Comparison of ENCODE assay signal across 26 cellular contexts in genomic region chr2:190446750-190447516, GRCh38. TPM values are rescaled to one million over a fixed set of nuclear protein-coding genes. Genes with fewer than 3 reads are reported as not detected.
A peak's percentile ranks its signal among the peaks of the same experiment; 100 is the strongest.
DNase-seq lines count a peak whose midpoint lies in the region; ATAC-seq and TF ChIP-seq lines count a peak whose summit lies in the region.
"Had no signal": no experiment of that assay in that cellular context is flagged by ENCODE, and none has a peak within 500 bp of the region (broad histone marks: within the 10 kb centered on the region; RNA-seq: fewer than 3 reads in every experiment).

No MANE protein-coding gene starts in this region.

- no peak overlapping the region for H3K4me3 ChIP-seq in gastroesophageal sphincter
- H3K4me3 ChIP-seq in sigmoid colon: no peak overlapping the region
- no peak overlapping the region for H3K4me3 ChIP-seq in ascending aorta
- H3K4me3 ChIP-seq in tibial nerve: no peak overlapping the region
- H3K4me3 ChIP-seq: coronary artery, lower lobe of right lung, ovary had no signal

- TF ChIP-seq POLR2A in gastroesophageal sphincter (IDR thresholded peaks at IDR 0.05) (no peak), sigmoid colon (IDR thresholded peaks at IDR 0.05) (no peak), tibial nerve (IDR thresholded peaks at IDR 0.05) (no peak)

- peak; percentile 34 for DNase-seq in AG08396 (ENCODE audit: low spot score)
- peak; percentile 82 for DNase-seq in LHCN-M2 (ENCODE audit: low read depth)
- no peak for DNase-seq in sigmoid colon
- DNase-seq in ascending aorta (ENCODE audit: low spot score in 2 of 2): no peak
- DNase-seq in tibial nerve (ENCODE audit: low spot score in 2 of 2): no peak
- DNase-seq in NCI-H510A treated with DMSO at 0.1 percent for 48 hours (lab: John Stamatoyannopoulos, UW): no peak
- no peak for DNase-seq in progenitor cell of endocrine pancreas (ENCODE audit: low spot score, unreplicated experiment)
- DNase-seq: activated B cell treated with CpG ODN at 0.5 μM for 24 hours; activated CD8-positive, alpha-beta T cell treated with anti-CD3 and anti-CD28 coated beads for 36 hours; activated naive CD4-positive, alpha-beta T cell treated with anti-CD3 and anti-CD28 coated beads, Interleukin-2, amount 50 U/mL, for 16 hours; activated T-cell treated with anti-CD3 and anti-CD28 coated beads, Interleukin-2, amount 50 U/mL, for 24 hours; hippocampal formation; Kasumi-1; lower lobe of right lung; NCI-H1092 treated with DMSO at 0.1 percent for 48 hours; NCI-H2081 treated with DMSO at 0.1 percent for 48 hours; ovary; RPMI8226; stimulated activated CD4-positive, alpha-beta T cell treated with anti-CD3 and anti-CD28 coated beads, Interleukin-2, amount 100 ng/mL, for 24 hours; stimulated activated naive CD4-positive, alpha-beta T cell had no signal

- H3K9me3 ChIP-seq in gastroesophageal sphincter (no peaks in the 10 kb centered on the region), sigmoid colon (no peaks in the 10 kb centered on the region), ascending aorta (no peaks in the 10 kb centered on the region), tibial nerve (no peaks in the 10 kb centered on the region)
- H3K9me3 ChIP-seq: lower lobe of right lung, ovary had no signal

- 59 to 64% methylated on average over 3 of the region's 3 CpGs for WGBS in gastroesophageal sphincter (ENCODE audit: low coverage in 1 of 2), 2 donors
- 90 to 94% methylated on average over 3 of the region's 3 CpGs for WGBS in sigmoid colon, 2 donors
- 81 to 85% methylated on average over 3 of the region's 3 CpGs for WGBS in tibial nerve, 2 donors

- no peaks in the 10 kb centered on the region for H3K9me3 Mint-ChIP-seq in progenitor cell of endocrine pancreas (ENCODE audit: low read depth)
- H3K9me3 Mint-ChIP-seq: activated B cell treated with CpG ODN at 0.5 μM for 24 hours; activated CD8-positive, alpha-beta T cell treated with anti-CD3 and anti-CD28 coated beads for 36 hours; activated T-cell treated with anti-CD3 and anti-CD28 coated beads, Interleukin-2, amount 50 U/mL, for 24 hours; T-helper 2 cell treated with Interferon-gamma antibody and Interleukin-4, amounts not matched to agents 5 μg/mL and 100 μg/mL, for 36 hours had no signal

- H3K27ac ChIP-seq in gastroesophageal sphincter (peak overlapping the region in 3 of 4 donors; percentile 39 to 56 (median 46)), sigmoid colon (peak overlapping the region in 3 of 4 donors; percentile 5 to 59 (median 56)), ascending aorta (no peak overlapping the region), tibial nerve (peak overlapping the region in 2 of 4 donors; percentile 40 to 43)
- H3K27ac ChIP-seq: C4-2B, coronary artery, lower lobe of right lung, ovary had no signal

- no peak for TF ChIP-seq CTCF in gastroesophageal sphincter (IDR thresholded peaks at IDR 0.05)
- TF ChIP-seq CTCF in sigmoid colon (IDR thresholded peaks at IDR 0.05): no peak
- TF ChIP-seq CTCF in ascending aorta (IDR thresholded peaks at IDR 0.05): no peak
- TF ChIP-seq CTCF in tibial nerve (IDR thresholded peaks at IDR 0.05): no peak
- no peak for TF ChIP-seq CTCF in progenitor cell of endocrine pancreas (IDR thresholded peaks at IDR 0.05; ENCODE audit: unreplicated experiment)

- no peaks in the 10 kb centered on the region for H3K36me3 Mint-ChIP-seq in progenitor cell of endocrine pancreas (ENCODE audit: insufficient read depth)

- H3K4me1 ChIP-seq in gastroesophageal sphincter: peaks cover 8 to 66% (median 19%) of the 10 kb centered on the region in 3 donors
- H3K4me1 ChIP-seq in sigmoid colon: peaks cover 0 to 55% (median 43%) of the 10 kb centered on the region in 4 donors
- no peaks in the 10 kb centered on the region for H3K4me1 ChIP-seq in ascending aorta
- H3K4me1 ChIP-seq in tibial nerve: peaks cover 0 to 66% (median 17%) of the 10 kb centered on the region in 4 donors

- no peaks in the 10 kb centered on the region for H3K4me1 Mint-ChIP-seq in progenitor cell of endocrine pancreas (ENCODE audit: low read depth)

- no peak overlapping the region for H3K27ac Mint-ChIP-seq in progenitor cell of endocrine pancreas
- H3K27ac Mint-ChIP-seq: activated B cell treated with CpG ODN at 0.5 μM for 24 hours; activated CD8-positive, alpha-beta T cell treated with anti-CD3 and anti-CD28 coated beads for 36 hours; activated T-cell treated with anti-CD3 and anti-CD28 coated beads, Interleukin-2, amount 50 U/mL, for 24 hours; T-helper 2 cell treated with Interferon-gamma antibody and Interleukin-4, amounts not matched to agents 5 μg/mL and 100 μg/mL, for 36 hours had no signal

- H3K27me3 ChIP-seq in gastroesophageal sphincter: no peaks in the 10 kb centered on the region
- H3K27me3 ChIP-seq in sigmoid colon: no peaks in the 10 kb centered on the region
- no peaks in the 10 kb centered on the region for H3K27me3 ChIP-seq in ascending aorta
- H3K27me3 ChIP-seq in tibial nerve: no peaks in the 10 kb centered on the region
- H3K27me3 ChIP-seq: ovary had no signal

- intact Hi-C loops in sigmoid colon (cut with DNase I) (no loop called here), ascending aorta (cut with DNase I) (no loop called here)

- no peak for TF ChIP-seq EP300 in gastroesophageal sphincter (IDR thresholded peaks at IDR 0.05)
- TF ChIP-seq EP300 in sigmoid colon (IDR thresholded peaks at IDR 0.05): no peak
- no peak for TF ChIP-seq EP300 in tibial nerve (IDR thresholded peaks at IDR 0.05)

- H3K27me3 Mint-ChIP-seq in progenitor cell of endocrine pancreas: no peaks in the 10 kb centered on the region
- H3K27me3 Mint-ChIP-seq: activated B cell treated with CpG ODN at 0.5 μM for 24 hours; activated CD8-positive, alpha-beta T cell treated with anti-CD3 and anti-CD28 coated beads for 36 hours; activated T-cell treated with anti-CD3 and anti-CD28 coated beads, Interleukin-2, amount 50 U/mL, for 24 hours had no signal

- ATAC-seq in gastroesophageal sphincter: no peak
- ATAC-seq: activated CD8-positive, alpha-beta T cell treated with anti-CD3 and anti-CD28 coated beads for 36 hours; HCT116; lower lobe of right lung; SK-N-SH treated with all-trans-retinoic acid at 6 μM for 48 hours had no signal

- H3K36me3 ChIP-seq in gastroesophageal sphincter (no peaks in the 10 kb centered on the region), sigmoid colon (no peaks in the 10 kb centered on the region), ascending aorta (no peaks in the 10 kb centered on the region), tibial nerve (no peaks in the 10 kb centered on the region)
- H3K36me3 ChIP-seq: lower lobe of right lung, ovary had no signal

- H3K4me3 Mint-ChIP-seq in progenitor cell of endocrine pancreas (ENCODE audit: low read depth): no peak overlapping the region
- H3K4me3 Mint-ChIP-seq: activated B cell treated with CpG ODN at 0.5 μM for 24 hours; activated CD8-positive, alpha-beta T cell treated with anti-CD3 and anti-CD28 coated beads for 36 hours; activated T-cell treated with anti-CD3 and anti-CD28 coated beads, Interleukin-2, amount 50 U/mL, for 24 hours; T-helper 2 cell treated with Interferon-gamma antibody and Interleukin-4, amounts not matched to agents 5 μg/mL and 100 μg/mL, for 36 hours had no signal

RNA-seq across cellular contexts. Expression of gene MFSD6, which starts 38.8 kb away (rescaled TPM):
- total RNA-seq in LHCN-M2 (2014; rRNA removed): 9.9 and 11.0 TPM in 2 replicates
- polyA plus RNA-seq in LHCN-M2 (2012): 3.0 TPM
- 100 to 1,000 TPM in 3 of 4 donors, 10 to 100 TPM in 1; 80.2 to 176 (median 143) TPM for total RNA-seq in gastroesophageal sphincter
- total RNA-seq in sigmoid colon: 10 to 100 TPM; 46.7 to 87.5 (median 60.1) TPM
- polyA plus RNA-seq in sigmoid colon: 10 to 100 TPM in 1 of 3 donors, 1 to 10 TPM in 2; 8.4 to 23.0 (median 8.8) TPM
- 53.2 TPM for total RNA-seq in ascending aorta
- 10 to 100 TPM; 87.1 to 96.6 (median 92.4) TPM for total RNA-seq in tibial nerve
- total RNA-seq in progenitor cell of endocrine pancreas: 15.1 and 15.4 TPM in 2 replicates

Comparison
In these comparisons a context has a peak if more than half of its experiments do, and no peak if none do; other contexts are left out.
1. DNase-seq: peak in AG08396 (single experiment) and LHCN-M2 (single experiment); none in sigmoid colon (single experiment), ascending aorta (0 of 2), tibial nerve (0 of 2), NCI-H510A treated with DMSO at 0.1 percent for 48 hours (single experiment) and progenitor cell of endocrine pancreas (single experiment).
2. H3K27ac ChIP-seq: peak in gastroesophageal sphincter (3 of 4) and sigmoid colon (3 of 4); none in ascending aorta (0 of 2).